ENCODE assay signal across 23 cellular contexts in the genomic region with DNA sequence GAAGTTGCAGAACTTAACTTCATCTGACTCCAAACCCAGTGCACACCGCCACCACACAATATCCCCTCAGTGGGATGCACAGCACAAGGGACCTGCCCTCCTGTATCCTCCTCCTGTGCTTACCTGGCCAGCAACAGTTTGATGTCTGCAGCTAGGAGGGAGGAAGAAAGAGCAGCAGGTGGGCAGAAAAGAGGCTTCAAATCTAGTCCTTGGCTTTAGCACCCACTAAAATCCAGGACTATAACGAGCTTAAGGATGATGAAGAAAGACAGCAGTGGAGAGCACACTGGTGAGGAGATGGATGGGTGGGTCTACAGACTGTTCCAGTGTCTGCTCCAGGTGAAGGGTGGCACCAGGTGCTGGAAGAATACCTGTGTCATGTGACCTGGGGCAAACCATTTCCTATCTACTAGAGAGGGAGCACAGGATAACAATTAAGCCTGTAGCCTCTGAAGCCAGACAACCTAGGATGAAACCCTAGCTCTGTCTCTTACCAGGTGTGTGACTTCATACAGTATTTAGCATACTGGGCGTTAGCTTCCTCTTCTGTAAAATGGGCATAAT.
"Had no signal": no experiment of that assay in that cellular context is flagged by ENCODE, and none has a peak within 500 bp of the region (broad histone marks: within the 10 kb centered on the region; RNA-seq: fewer than 3 reads in every experiment).

No MANE protein-coding gene starts in this region.

- H3K27ac Mint-ChIP-seq: activated B cell treated with CpG ODN at 0.5 μM for 24 hours; activated CD4-positive, alpha-beta T cell treated with anti-CD3 and anti-CD28 coated beads for 36 hours; activated T-cell treated with anti-CD3 and anti-CD28 coated beads, Interleukin-2, amount 50 U/mL, for 24 hours; activated T-helper 2 cell treated with anti-CD3 and anti-CD28 coated beads, Interferon-gamma antibody, Interleukin-2, Interleukin-4, amounts not matched to agents 10 μg/mL and 5 μg/mL and 100 μg/mL, durations not matched to agents 14 hours and 24 hours and 36 hours; endodermal cell; stimulated activated memory B cell treated with anti-CD40 and anti-IgM and Interleukin-4, amounts not matched to agents 10 μg/mL and 1 μg/mL and 100 μg/mL, for 72 hours had no signal

- H3K4me3 ChIP-seq: adrenal gland, ascending aorta, lower lobe of right lung, right lobe of liver, uterus had no signal

- H3K27me3 Mint-ChIP-seq: activated B cell treated with CpG ODN at 0.5 μM for 24 hours; activated CD4-positive, alpha-beta T cell treated with anti-CD3 and anti-CD28 coated beads for 36 hours had no signal

- H3K4me1 ChIP-seq: adrenal gland, uterus had no signal

- ATAC-seq: activated CD4-positive, alpha-beta T cell treated with anti-CD3 and anti-CD28 coated beads for 36 hours; foreskin keratinocyte had no signal

- H3K36me3 Mint-ChIP-seq: activated naive CD8-positive, alpha-beta T cell; naive B cell; stimulated activated memory B cell treated with anti-CD40 and anti-IgM and Interleukin-4, amounts not matched to agents 10 μg/mL and 1 μg/mL and 100 μg/mL, for 72 hours had no signal

- H3K36me3 ChIP-seq: adrenal gland, ascending aorta, brain microvascular endothelial cell, lower lobe of right lung, right lobe of liver, uterus had no signal

- H3K27ac ChIP-seq: adrenal gland, ascending aorta, brain microvascular endothelial cell, epithelial cell of prostate, lower lobe of right lung, uterus had no signal

- H3K4me3 Mint-ChIP-seq: activated B cell treated with CpG ODN at 0.5 μM for 24 hours; activated CD4-positive, alpha-beta T cell treated with anti-CD3 and anti-CD28 coated beads for 36 hours; activated naive CD8-positive, alpha-beta T cell; activated T-cell treated with anti-CD3 and anti-CD28 coated beads, Interleukin-2, amount 50 U/mL, for 24 hours; endodermal cell; stimulated activated memory B cell treated with anti-CD40 and anti-IgM and Interleukin-4, amounts not matched to agents 10 μg/mL and 1 μg/mL and 100 μg/mL, for 72 hours had no signal

- H3K9me3 Mint-ChIP-seq: activated B cell treated with CpG ODN at 0.5 μM for 24 hours; activated T-cell treated with anti-CD3 and anti-CD28 coated beads, Interleukin-2, amount 50 U/mL, for 24 hours; activated T-helper 2 cell treated with anti-CD3 and anti-CD28 coated beads, Interferon-gamma antibody, Interleukin-2, Interleukin-4, amounts not matched to agents 10 μg/mL and 5 μg/mL and 100 μg/mL, durations not matched to agents 14 hours and 24 hours and 36 hours; endodermal cell; naive B cell had no signal

- H3K27me3 ChIP-seq: adrenal gland, ascending aorta, brain microvascular endothelial cell, foreskin keratinocyte, right lobe of liver, uterus had no signal

- H3K9me3 ChIP-seq: adrenal gland, ascending aorta, lower lobe of right lung, right lobe of liver, uterus had no signal

- H3K4me1 Mint-ChIP-seq: activated CD4-positive, alpha-beta T cell treated with anti-CD3 and anti-CD28 coated beads for 36 hours had no signal

- DNase-seq: activated B cell treated with CpG ODN at 0.5 μM for 24 hours; activated CD4-positive, alpha-beta T cell treated with anti-CD3 and anti-CD28 coated beads for 36 hours; activated CD4-positive, alpha-beta T cell treated with anti-CD3 and anti-CD28 coated beads, Interleukin-2, amount 50 U/mL, for 4 hours; activated CD8-positive, alpha-beta memory T cell treated with anti-CD3 and anti-CD28 coated beads for 24 hours; activated CD8-positive, alpha-beta memory T cell treated with anti-CD3 and anti-CD28 coated beads, Interleukin-2, amount 50 U/mL, for 4 hours; activated naive CD4-positive, alpha-beta T cell; activated T-cell treated with anti-CD3 and anti-CD28 coated beads, Interleukin-2, amount 50 U/mL, for 24 hours; brain microvascular endothelial cell; endodermal cell; foreskin keratinocyte; lower lobe of right lung; naive B cell; occipital lobe; posterior cingulate gyrus; right lobe of liver; stimulated activated CD4-positive, alpha-beta T cell treated with anti-CD3 and anti-CD28 coated beads, Interleukin-2, amount 100 ng/mL, for 24 hours; uterus had no signal
